16 cellular contexts compared by ENCODE assay signal in genomic region chr7:124924906-124925305, GRCh38. TPM values are rescaled to one million over a fixed set of nuclear protein-coding genes. Genes with fewer than 3 reads are reported as not detected.
A peak's percentile ranks its signal among the peaks of the same experiment; 100 is the strongest.
DNase-seq lines count a peak whose midpoint lies in the region; ATAC-seq, FAIRE-seq and TF ChIP-seq lines count a peak whose summit lies in the region.
"Had no signal": no experiment of that assay in that cellular context is flagged by ENCODE, and none has a peak within 500 bp of the region (broad histone marks: within the 10 kb centered on the region; RNA-seq: fewer than 3 reads in every experiment).

No MANE protein-coding gene starts in this region.

- no peak overlapping the region for H3K23ac ChIP-seq in mesendoderm (ENCODE audit: low read length)

- peaks cover 87% of the 10 kb centered on the region for H3K4me1 Mint-ChIP-seq in brain

- H2BK120ac ChIP-seq in mesendoderm (ENCODE audit: low read depth, low read length): no peak overlapping the region

- ATAC-seq in heart left ventricle (no peak), left ventricle myocardium superior (no peak), GM19463 (IDR thresholded peaks at IDR 0.05; ENCODE audit: unreplicated experiment) (no peak)

- H3K18ac ChIP-seq in mesendoderm (ENCODE audit: low read length): no peak overlapping the region

- no peaks in the 10 kb centered on the region for H3F3A ChIP-seq in PC-9 (ENCODE audit: insufficient read depth, low read depth)

- no peaks in the 10 kb centered on the region for H3K9me3 ChIP-seq in heart left ventricle
- H3K9me3 ChIP-seq in PC-9 (ENCODE audit: insufficient read depth, low read depth): no peaks in the 10 kb centered on the region
- H3K9me3 ChIP-seq: Caco-2 had no signal

- peaks cover 0 to 5% (median 0%) of the 10 kb centered on the region in 5 experiments for H3K9me3 Mint-ChIP-seq in brain
- H3K9me3 Mint-ChIP-seq: CD14-positive monocyte; CD8-positive, alpha-beta memory T cell had no signal

- BruUV-seq in PC-9 (replicated peaks; lab: Mats Ljungman, UMichigan): no TSS peak

- no peak overlapping the region for H3K9ac ChIP-seq in mesendoderm (ENCODE audit: low read length)
- H3K9ac ChIP-seq: GM23248 had no signal

- CTCF ChIA-PET in PC-9 (lab: Charles Lee): no interaction called here

- peak; percentile 16 for FAIRE-seq in GM12891 (lab: Jason Lieb, UNC)
- FAIRE-seq: GM18507 had no signal

- no peak overlapping the region for H3K4ac ChIP-seq in mesendoderm (ENCODE audit: low read depth, low read length)

- H2AFZ ChIP-seq in PC-9: no peak overlapping the region
- H2AFZ ChIP-seq: GM23248 had no signal

- no peaks in the 10 kb centered on the region for H3K27me3 Mint-ChIP-seq in brain
- H3K27me3 Mint-ChIP-seq: CD8-positive, alpha-beta memory T cell had no signal

- TF ChIP-seq POLR2A in heart left ventricle (IDR thresholded peaks at IDR 0.05) (no peak), GM12891 (IDR thresholded peaks at IDR 0.05; ENCODE audit: low read depth, low read length) (no peak)

- H4K5ac ChIP-seq in mesendoderm (ENCODE audit: low read length): no peak overlapping the region

- peaks cover 5% of the 10 kb centered on the region for H3K79me2 ChIP-seq in mesendoderm (ENCODE audit: control insufficient read depth, insufficient read depth, low read length)
- H3K79me2 ChIP-seq in PC-9 (ENCODE audit: low read depth): peaks cover 84% of the 10 kb centered on the region

- peaks cover 0 to 59% (median 14%) of the 10 kb centered on the region in 12 donors for H3K4me1 ChIP-seq in heart left ventricle
- no peaks in the 10 kb centered on the region for H3K4me1 ChIP-seq in mesendoderm (ENCODE audit: control insufficient read depth, low read depth, low read length)
- H3K4me1 ChIP-seq in PC-9 (replicated peaks; ENCODE audit: insufficient read depth): peaks cover 16% of the 10 kb centered on the region

- peak overlapping the region in 4 of 5 experiments; percentile 27 to 77 (median 58) for H3K4me3 Mint-ChIP-seq in brain
- H3K4me3 Mint-ChIP-seq: CD14-positive monocyte had no signal

- no peak overlapping the region for H2AK5ac ChIP-seq in mesendoderm (ENCODE audit: low read length)

- H3K36me3 ChIP-seq in heart left ventricle (peaks cover 0 to 17% (median 4%) of the 10 kb centered on the region in 9 donors), mesendoderm (ENCODE audit: control insufficient read depth, insufficient read depth, low read length) (no peaks in the 10 kb centered on the region), PC-9 (ENCODE audit: low read depth) (no peaks in the 10 kb centered on the region)

- intact Hi-C loops in heart left ventricle (cut with DNase I) (no loop called here), left ventricle myocardium superior (cut with micrococcal nuclease) (no loop called here), PC-9 (cut with micrococcal nuclease; ENCODE audit: unreplicated experiment) (loop anchor here (5.0 kb wide), 1 partner anchor 212 kb away; no protein-coding TSS in a partner anchor)

- H2BK5ac ChIP-seq in mesendoderm (ENCODE audit: low read length): no peak overlapping the region

- peaks cover 36% of the 10 kb centered on the region for H3K36me3 Mint-ChIP-seq in brain

- no peaks in the 10 kb centered on the region for H3K27me3 ChIP-seq in heart left ventricle
- H3K27me3 ChIP-seq in mesendoderm (ENCODE audit: insufficient read depth, low read length, poor library complexity): no peaks in the 10 kb centered on the region
- no peaks in the 10 kb centered on the region for H3K27me3 ChIP-seq in PC-9 (ENCODE audit: insufficient read depth, low read depth)

- H3K4me2 ChIP-seq in mesendoderm (ENCODE audit: low read length) (no peak overlapping the region), PC-9 (no peak overlapping the region)

- H3K9me2 ChIP-seq in PC-9 (ENCODE audit: insufficient read depth): peaks cover 5% of the 10 kb centered on the region; the same call in 1 of the 2 replicates

- H3K27ac Mint-ChIP-seq in brain: peak overlapping the region in 1 of 5 experiments; percentile 13

- H3K79me1 ChIP-seq in mesendoderm (ENCODE audit: low read length): no peaks in the 10 kb centered on the region

- DNase-seq in heart left ventricle (no peak), left ventricle myocardium superior (no peak), GM12891 (ENCODE audit: insufficient read length, low spot score) (no peak), fibroblast of the aortic adventitia (ENCODE audit: low read depth) (peak; percentile 28), mesendoderm (no peak), PC-9 (no peak)
- DNase-seq: Caco-2; CD8-positive, alpha-beta memory T cell; GM23248; H7; IMR-90 had no signal

- TF ChIP-seq CTCF in heart left ventricle (IDR thresholded peaks at IDR 0.05) (no peak), brain (conservative IDR thresholded peaks at IDR 0.05) (no peak), fibroblast of the aortic adventitia (IDR thresholded peaks at IDR 0.05; ENCODE audit: insufficient read depth, low read length) (no peak), PC-9 (conservative IDR thresholded peaks at IDR 0.05) (no peak)

- peaks cover 4% of the 10 kb centered on the region; the same call in 1 of the 2 replicates for H4K20me1 ChIP-seq in PC-9 (ENCODE audit: insufficient read depth)

- H3K27ac ChIP-seq in heart left ventricle: peak overlapping the region; percentile 21 to 74 (median 60)
- H3K27ac ChIP-seq in mesendoderm (ENCODE audit: low read depth, low read length): no peak overlapping the region
- H3K27ac ChIP-seq in PC-9: no peak overlapping the region
- H3K27ac ChIP-seq: 22Rv1, GM23248 had no signal

- H3K4me3 ChIP-seq in heart left ventricle (peak overlapping the region in 1 of 12 donors; percentile 18), fibroblast of the aortic adventitia (ENCODE audit: low read depth, low read length) (no peak overlapping the region), mesendoderm (ENCODE audit: low read length) (no peak overlapping the region), PC-9 (no peak overlapping the region)
- H3K4me3 ChIP-seq: GM23248 had no signal

- no peak overlapping the region for H2BK15ac ChIP-seq in mesendoderm (replicated peaks; ENCODE audit: low read depth)

- POLR2A ChIA-PET in PC-9 (lab: Charles Lee; ENCODE audit: unreplicated experiment): no interaction called here

- H4K8ac ChIP-seq in mesendoderm (ENCODE audit: low read depth, low read length): no peak overlapping the region

- H3K56ac ChIP-seq in mesendoderm (ENCODE audit: low read length): no peak overlapping the region

TF ChIP-seq in GM12891, 5 proteins besides CTCF, POLR2A, EP300 and RAD21:
- TF ChIP-seq POU2F2 (IDR thresholded peaks at IDR 0.05; ENCODE audit: low read depth, low read length): no peak
- TF ChIP-seq SPI1 (IDR thresholded peaks at IDR 0.05; ENCODE audit: low read depth, low read length): no peak
- TF ChIP-seq PAX5 (IDR thresholded peaks at IDR 0.05; ENCODE audit: insufficient read depth, low read length, severe bottlenecking): no peak

RNA-seq across cellular contexts. Expression of gene POT1, which starts 4.7 kb away (rescaled TPM):
- 10 to 100 TPM; 14.9 to 24.1 (median 17.4) TPM for total RNA-seq in heart left ventricle
- polyA plus RNA-seq in heart left ventricle: 10 to 100 TPM in 1 of 2 donors, 1 to 10 TPM in 1; 6.4 to 10.4 TPM
- 16.9 TPM for total RNA-seq in left ventricle myocardium superior
- 24.8 TPM for polyA plus RNA-seq in GM12891 (2012; ENCODE audit: low read depth, missing spikeins)
- 11.7 TPM for polyA plus RNA-seq in brain (ENCODE audit: insufficient read depth, low read depth, low replicate concordance)
- 19.5 and 45.8 TPM in 2 replicates for total RNA-seq in fibroblast of the aortic adventitia (ENCODE audit: low replicate concordance)
- 16.7 TPM for polyA plus RNA-seq in mesendoderm (2013, experiment 1 of 2)
- 16.1 TPM for polyA plus RNA-seq in mesendoderm (2013, experiment 2 of 2)
- total RNA-seq in PC-9 (2021): 42.7 and 46.9 TPM in 2 replicates

Comparison
In these comparisons a context has a peak if more than half of its experiments do, and no peak if none do; other contexts are left out.
1. H3K27ac ChIP-seq: peak in heart left ventricle (12 of 12); none in mesendoderm (single experiment) and PC-9 (single experiment).